27 cellular contexts compared by ENCODE assay signal in the genomic region with DNA sequence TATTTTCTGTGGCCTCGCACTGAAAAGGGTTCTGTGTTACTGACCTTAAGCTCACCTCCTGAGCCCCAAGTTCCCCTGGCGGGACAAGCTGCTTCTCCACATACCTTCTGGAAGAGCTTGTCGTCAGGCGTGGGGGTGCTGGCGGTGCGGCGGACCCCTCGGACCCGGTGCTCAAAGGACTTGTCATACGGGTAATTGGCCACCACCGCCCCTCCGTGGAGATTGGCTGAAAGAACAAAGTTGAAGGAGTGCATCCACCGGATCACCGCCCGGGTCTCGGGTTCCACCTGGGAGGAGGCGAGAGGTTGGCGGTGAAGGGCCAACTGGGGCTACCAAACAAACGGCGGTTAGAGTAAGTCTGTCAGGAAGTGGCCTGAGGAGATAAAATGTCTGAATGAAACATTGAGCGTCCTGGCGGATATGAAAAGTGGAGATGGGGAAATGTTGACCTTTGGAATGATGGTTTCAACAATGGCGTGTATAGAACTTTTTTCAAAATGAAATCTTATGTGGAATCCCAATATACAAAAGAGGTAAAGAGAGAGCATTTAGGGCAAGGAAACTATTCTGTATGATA. TPM values are rescaled to one million over a fixed set of nuclear protein-coding genes. Genes with fewer than 3 reads are reported as not detected.
"Had no signal": no experiment of that assay in that cellular context is flagged by ENCODE, and none has a peak within 500 bp of the region (broad histone marks: within the 10 kb centered on the region; RNA-seq: fewer than 3 reads in every experiment).

No MANE protein-coding gene starts in this region.

- H3K4me3 ChIP-seq: ascending aorta, colonic mucosa, gastroesophageal sphincter, heart left ventricle, lung, tibial nerve, uterus had no signal

- H3K27ac ChIP-seq: ascending aorta, colonic mucosa, gastroesophageal sphincter, heart left ventricle, tibial nerve, uterus had no signal

- ATAC-seq: activated CD8-positive, alpha-beta T cell treated with anti-CD3 and anti-CD28 coated beads, Interleukin-2, amount 10 ng/mL, durations not matched to agents 7 days and 5 days; gastroesophageal sphincter; heart left ventricle; left lobe of liver had no signal

- H3K36me3 Mint-ChIP-seq: mesothelial cell of epicardium had no signal

- H3K4me3 Mint-ChIP-seq: activated CD4-positive, alpha-beta T cell treated with anti-CD3 and anti-CD28 coated beads, Interleukin-2, amount 10 ng/mL, durations not matched to agents 7 days and 5 days; activated CD8-positive, alpha-beta T cell treated with anti-CD3 and anti-CD28 coated beads, Interleukin-2, amount 10 ng/mL, durations not matched to agents 7 days and 5 days; activated T-cell treated with anti-CD3 and anti-CD28 coated beads, Interleukin-2, amount 50 U/mL, for 24 hours; central memory CD8-positive, alpha-beta T cell; mesothelial cell of epicardium had no signal

- H3K27ac Mint-ChIP-seq: activated CD4-positive, alpha-beta T cell treated with anti-CD3 and anti-CD28 coated beads, Interleukin-2, amount 10 ng/mL, durations not matched to agents 7 days and 5 days; activated CD8-positive, alpha-beta T cell treated with anti-CD3 and anti-CD28 coated beads, Interleukin-2, amount 10 ng/mL, durations not matched to agents 7 days and 5 days; activated T-cell treated with anti-CD3 and anti-CD28 coated beads, Interleukin-2, amount 50 U/mL, for 24 hours; mesothelial cell of epicardium; progenitor cell of endocrine pancreas had no signal

- H3K9me3 Mint-ChIP-seq: activated CD4-positive, alpha-beta T cell treated with anti-CD3 and anti-CD28 coated beads, Interleukin-2, amount 10 ng/mL, durations not matched to agents 7 days and 5 days; activated T-cell treated with anti-CD3 and anti-CD28 coated beads, Interleukin-2, amount 50 U/mL, for 24 hours; central memory CD8-positive, alpha-beta T cell; mesothelial cell of epicardium had no signal

- DNase-seq: activated CD4-positive, alpha-beta T cell treated with anti-CD3 and anti-CD28 coated beads, Interleukin-2, amount 10 ng/mL, durations not matched to agents 7 days and 5 days; activated CD8-positive, alpha-beta T cell treated with anti-CD3 and anti-CD28 coated beads, Interleukin-2, amount 10 ng/mL, durations not matched to agents 7 days and 5 days; activated effector memory CD4-positive, alpha-beta T cell treated with Interleukin-2 at 50 U/mL for 16 hours; activated naive CD4-positive, alpha-beta T cell treated with anti-CD3 and anti-CD28 coated beads, Interleukin-2, amount 50 U/mL, for 16 hours; activated T-cell treated with anti-CD3 and anti-CD28 coated beads, Interleukin-2, amount 50 U/mL, for 24 hours; colonic mucosa; heart left ventricle; stimulated activated CD4-positive, alpha-beta T cell treated with anti-CD3 and anti-CD28 coated beads, Interleukin-12 subunit alpha, Interleukin-12 subunit beta, amount 100 ng/mL, for 4 hours; stimulated activated CD4-positive, alpha-beta T cell treated with anti-CD3 and anti-CD28 coated beads, Interleukin-1b, Interleukin-23, amount 100 ng/mL, for 48 hours; stimulated activated CD8-positive, alpha-beta memory T cell treated with anti-CD3 and anti-CD28 coated beads, Interleukin-4, amount 100 ng/mL, for 48 hours; stimulated activated naive CD4-positive, alpha-beta T cell; T-helper 1 cell; T-helper 9 cell; uterus had no signal

- H3K27me3 ChIP-seq: ascending aorta, colonic mucosa, tibial nerve, uterus had no signal

- H3K36me3 ChIP-seq: ascending aorta, colonic mucosa, gastroesophageal sphincter, heart left ventricle, tibial nerve, uterus had no signal

- H3K4me1 ChIP-seq: ascending aorta, colonic mucosa, gastroesophageal sphincter, heart left ventricle, tibial nerve, uterus had no signal

- H3K4me1 Mint-ChIP-seq: activated CD4-positive, alpha-beta T cell treated with anti-CD3 and anti-CD28 coated beads, Interleukin-2, amount 10 ng/mL, durations not matched to agents 7 days and 5 days; central memory CD8-positive, alpha-beta T cell; mesothelial cell of epicardium had no signal

- FAIRE-seq: keratinocyte had no signal

- H3K9me3 ChIP-seq: ascending aorta, colonic mucosa, gastroesophageal sphincter, heart left ventricle, tibial nerve, uterus had no signal

- H3K27me3 Mint-ChIP-seq: progenitor cell of endocrine pancreas had no signal

RNA-seq across cellular contexts. Expression of gene CPN1, which starts 16.5 kb away (rescaled TPM):
- total RNA-seq: activated CD4-positive, alpha-beta T cell treated with anti-CD3 and anti-CD28 coated beads, Interleukin-2, amount 10 ng/mL, durations not matched to agents 7 days and 5 days; activated CD8-positive, alpha-beta T cell treated with anti-CD3 and anti-CD28 coated beads, Interleukin-2, amount 10 ng/mL, durations not matched to agents 7 days and 5 days; ascending aorta; colonic mucosa; gastroesophageal sphincter; heart left ventricle; lung; mesothelial cell of epicardium; omental fat pad; tibial nerve; uterus had no signal
- polyA plus RNA-seq: adipose tissue, esophagus, heart left ventricle, keratinocyte, lung, neural cell had no signal
